Comparison of ENCODE assay signal across 10 cellular contexts in genomic region chr1:234965128-234965527, GRCh38.
DNase-seq lines count a peak whose midpoint lies in the region; ATAC-seq and TF ChIP-seq lines count a peak whose summit lies in the region.
"Had no signal": no experiment of that assay in that cellular context is flagged by ENCODE, and none has a peak within 500 bp of the region (broad histone marks: within the 10 kb centered on the region; RNA-seq: fewer than 3 reads in every experiment).

No MANE protein-coding gene starts in this region.

- H3K4me3 ChIP-seq in HEK293 (ENCODE audit: low read depth, low read length) (no peak overlapping the region), skeletal muscle tissue (ENCODE audit: low read length in 3 of 3) (no peak overlapping the region)

- peak overlapping the region in 1 of 3 donors; percentile 63 for H3K9ac ChIP-seq in skeletal muscle tissue (ENCODE audit: low read depth in 1 of 3, low read length in 3 of 3)

- no peak for ATAC-seq in HG03196 (IDR thresholded peaks at IDR 0.05; ENCODE audit: unreplicated experiment)
- ATAC-seq: WTC11 had no signal

- H3K27me3 ChIP-seq in skeletal muscle tissue (ENCODE audit: control insufficient read depth in 3 of 3, insufficient read depth in 3 of 3, low read length in 3 of 3) = no peaks in the 10 kb centered on the region

- CTCF ChIA-PET in HEK293 (lab: Yijun Ruan, JAX) = interaction anchor here (0.9 kb wide), 1 partner anchor 118 kb away, joined by 4 read pairs; no protein-coding TSS in a partner anchor

- H3K4me1 ChIP-seq in HEK293 (ENCODE audit: control insufficient read depth, insufficient read depth, low read length) (peaks cover 29% of the 10 kb centered on the region), skeletal muscle tissue (ENCODE audit: control insufficient read depth in 3 of 3, insufficient read depth in 3 of 3, low read length in 3 of 3) (peaks cover 53 to 59% (median 59%) of the 10 kb centered on the region in 3 donors)

- POLR2A ChIA-PET in HEK293 (lab: Yijun Ruan, JAX) = no interaction called here

- DNase-seq in SKM-1 (lab: John Stamatoyannopoulos, UW; ENCODE audit: unreplicated experiment) = peak; percentile 65
- peak; percentile 56 for DNase-seq in fibroblast of gingiva (ENCODE audit: low read depth)
- DNase-seq in activated effector memory CD4-positive, alpha-beta T cell treated with anti-CD3 and anti-CD28 coated beads, Interleukin-2, amount 50 U/mL, for 16 hours = no peak
- no peak for DNase-seq in activated CD4-positive, alpha-beta T cell treated with anti-CD3 and anti-CD28 coated beads, Interleukin-2, amount 50 U/mL, for 4 hours
- DNase-seq in HK-2 (ENCODE audit: unreplicated experiment) = no peak
- DNase-seq: substantia nigra had no signal

- H3K36me3 ChIP-seq in HEK293 (ENCODE audit: control insufficient read depth in 2 of 2, insufficient read depth in 1 of 2, low read length in 2 of 2) (no peaks in the 10 kb centered on the region), skeletal muscle tissue (ENCODE audit: control insufficient read depth in 3 of 3, insufficient read depth in 3 of 3, low read length in 3 of 3) (no peaks in the 10 kb centered on the region)

- H3K9me3 ChIP-seq in HEK293 (ENCODE audit: control insufficient read depth, insufficient read depth, low read depth, low read length) (no peaks in the 10 kb centered on the region), skeletal muscle tissue (ENCODE audit: control insufficient read depth in 3 of 3, low read length in 3 of 3) (no peaks in the 10 kb centered on the region)

- no peak for TF ChIP-seq CTCF in HEK293 (tag by site-specific recombination; IDR thresholded peaks at IDR 0.05)

- H3K27ac ChIP-seq in HEK293 (ENCODE audit: extremely low read depth, low read depth, low read length) = no peak overlapping the region
- peak overlapping the region; percentile 74 for H3K27ac ChIP-seq in skeletal muscle tissue (ENCODE audit: low read depth, low read length)

TF ChIP-seq in HEK293, 187 proteins besides CTCF, POLR2A, EP300 and RAD21:
- TF ChIP-seq RBAK (tag by site-specific recombination; IDR thresholded peaks at IDR 0.05) (no peak), KLF7 (tag by site-specific recombination; IDR thresholded peaks at IDR 0.05; ENCODE audit: borderline replicate concordance) (no peak), PRDM1 (tag by site-specific recombination; IDR thresholded peaks at IDR 0.05) (peak; percentile 22; the same call in 1 of the 2 replicates), ZNF223 (tag by site-specific recombination; IDR thresholded peaks at IDR 0.05) (no peak), ZNF266 (tag by site-specific recombination; IDR thresholded peaks at IDR 0.05; ENCODE audit: low read depth) (no peak), ZSCAN18 (tag by site-specific recombination; IDR thresholded peaks at IDR 0.05) (no peak), WT1 (tag by site-specific recombination; IDR thresholded peaks at IDR 0.05) (peak; percentile 61), ZNF426 (tag by site-specific recombination; IDR thresholded peaks at IDR 0.05) (no peak), ZNF785 (tag by site-specific recombination; IDR thresholded peaks at IDR 0.05) (no peak), ZNF26 (tag by site-specific recombination; IDR thresholded peaks at IDR 0.05) (no peak)

Comparison
In these comparisons a context has a peak if more than half of its experiments do, and no peak if none do; other contexts are left out.
1. DNase-seq: peak in SKM-1 (single experiment) and fibroblast of gingiva (single experiment); none in activated effector memory CD4-positive, alpha-beta T cell treated with anti-CD3 and anti-CD28 coated beads, Interleukin-2, amount 50 U/mL, for 16 hours (single experiment), activated CD4-positive, alpha-beta T cell treated with anti-CD3 and anti-CD28 coated beads, Interleukin-2, amount 50 U/mL, for 4 hours (0 of 2) and HK-2 (single experiment).